In genomic region chr17:53141731-53142130, GRCh38 we compare ENCODE assay signal across 20 cellular contexts.
"Had no signal": no experiment of that assay in that cellular context is flagged by ENCODE, and none has a peak within 500 bp of the region (broad histone marks: within the 10 kb centered on the region; RNA-seq: fewer than 3 reads in every experiment).

No MANE protein-coding gene starts in this region.

- ATAC-seq: Panc1, PC-3, T-cell had no signal

- DNase-seq: KBM-7, NCI-H1092, NCI-H1105 treated with DMSO at 0.1 percent for 48 hours, NCI-H1436, NCI-H187, NCI-H2029, NCI-H2081 treated with DMSO at 0.1 percent for 48 hours, NCI-H2171, NCI-H226, NCI-H446, NCI-H510A, NCI-H524 treated with DMSO at 0.1 percent for 48 hours, NCI-H69, PC-3, SHP77, SK-N-SH, SW 1271, T-cell had no signal

- H3K4me2 ChIP-seq: SK-N-SH had no signal

- H3K27ac ChIP-seq: RWPE1 had no signal

- H3K9ac ChIP-seq: SK-N-SH had no signal

- H3K9me3 ChIP-seq: SK-N-SH had no signal
